In genomic region chr15:56969265-56969895, GRCh38 we compare ENCODE assay signal across 29 cellular contexts. TPM values are rescaled to one million over a fixed set of nuclear protein-coding genes. Genes with fewer than 3 reads are reported as not detected.
DNase-seq lines count a peak whose midpoint lies in the region; ATAC-seq, FAIRE-seq and TF ChIP-seq lines count a peak whose summit lies in the region.
"Had no signal": no experiment of that assay in that cellular context is flagged by ENCODE, and none has a peak within 500 bp of the region (broad histone marks: within the 10 kb centered on the region; RNA-seq: fewer than 3 reads in every experiment).

No MANE protein-coding gene starts in this region.

- BruUV-seq in PC-3 (replicated peaks; lab: Mats Ljungman, UMichigan), result no TSS peak

- no peaks in the 10 kb centered on the region for H3K9me3 Mint-ChIP-seq in type B pancreatic cell
- H3K9me3 Mint-ChIP-seq: activated CD8-positive, alpha-beta T cell treated with anti-CD3 and anti-CD28 coated beads for 36 hours; effector memory CD8-positive, alpha-beta T cell; immature natural killer cell had no signal

- FAIRE-seq in keratinocyte (lab: Jason Lieb, UNC), result no peak
- FAIRE-seq in kidney (lab: Jason Lieb, UNC), result no peak
- FAIRE-seq: A204.1, astrocyte, GM12878, RCC 7860 had no signal

- H3K79me2 ChIP-seq in PC-3 (ENCODE audit: low read length) (peaks cover 67% of the 10 kb centered on the region), keratinocyte (ENCODE audit: control insufficient read depth, insufficient read depth, low read length) (peaks cover 86% of the 10 kb centered on the region)

- H3K27me3 Mint-ChIP-seq in type B pancreatic cell, result no peaks in the 10 kb centered on the region
- H3K27me3 Mint-ChIP-seq: activated CD8-positive, alpha-beta T cell treated with anti-CD3 and anti-CD28 coated beads for 36 hours; effector memory CD8-positive, alpha-beta T cell had no signal

- H3K4me3 Mint-ChIP-seq in type B pancreatic cell, result peak overlapping the region; percentile 30
- H3K4me3 Mint-ChIP-seq: activated CD8-positive, alpha-beta T cell treated with anti-CD3 and anti-CD28 coated beads for 36 hours; effector memory CD8-positive, alpha-beta T cell; immature natural killer cell had no signal

- H3K9me2 ChIP-seq in PC-3 (replicated peaks; ENCODE audit: low read length), result no peaks in the 10 kb centered on the region
- H3K9me2 ChIP-seq: SK-N-SH had no signal

- H3K9ac ChIP-seq in PC-3 (ENCODE audit: low read length), result no peak overlapping the region
- no peak overlapping the region for H3K9ac ChIP-seq in keratinocyte (ENCODE audit: control insufficient read depth, extremely low read depth, insufficient read depth, low read length)
- H3K9ac ChIP-seq in kidney (ENCODE audit: low read length in 2 of 2), result no peak overlapping the region
- H3K9ac ChIP-seq: BLaER1, KMS-11, SK-N-SH had no signal

- H2AFZ ChIP-seq in PC-3 (ENCODE audit: low read length), result no peak overlapping the region
- H2AFZ ChIP-seq in keratinocyte (ENCODE audit: control insufficient read depth, low read length), result no peak overlapping the region

- dilution Hi-C loops in keratinocyte (cut with MboI; ENCODE audit: extremely low pct_ligation_motif_present, low sequenced_read_pairs), result no loop called here

- TF ChIP-seq CTCF in PC-3 (conservative IDR thresholded peaks at IDR 0.05; ENCODE audit: low read depth, low read length), result no peak
- no peak for TF ChIP-seq CTCF in keratinocyte (optimal IDR thresholded peaks at IDR 0.05 in 1 of 3, IDR thresholded peaks at IDR 0.05 in 1 of 3, conservative IDR thresholded peaks at IDR 0.05 in 1 of 3; ENCODE audit: extremely low read depth in 1 of 3, insufficient read depth in 2 of 3, low read length in 3 of 3)
- TF ChIP-seq CTCF in type B pancreatic cell (conservative IDR thresholded peaks at IDR 0.05), result no peak
- TF ChIP-seq CTCF in kidney (IDR thresholded peaks at IDR 0.05; ENCODE audit: borderline replicate concordance, extremely low read depth, insufficient read depth), result no peak
- no peak for TF ChIP-seq CTCF in uterus (IDR thresholded peaks at IDR 0.05)

- CTCF ChIA-PET in PC-3 (lab: Charles Lee), result no interaction called here

- no peaks in the 10 kb centered on the region for H3K27me3 ChIP-seq in PC-3 (ENCODE audit: low read length)
- H3K27me3 ChIP-seq in keratinocyte (ENCODE audit: control insufficient read depth, extremely low read depth, insufficient read depth, low read length), result no peaks in the 10 kb centered on the region
- no peaks in the 10 kb centered on the region for H3K27me3 ChIP-seq in uterus
- H3K27me3 ChIP-seq: BLaER1, heart right ventricle, sigmoid colon, tibial nerve had no signal

- H3K36me3 Mint-ChIP-seq in type B pancreatic cell, result no peaks in the 10 kb centered on the region
- H3K36me3 Mint-ChIP-seq: immature natural killer cell had no signal

- 0 out of 2 replicates have a peak, but pooled peaks cover 7% of the 10 kb centered on the region for H4K20me1 ChIP-seq in PC-3 (ENCODE audit: low read length)
- no peaks in the 10 kb centered on the region for H4K20me1 ChIP-seq in keratinocyte (ENCODE audit: control insufficient read depth, extremely low read depth, insufficient read depth, low read length)

- H3F3A ChIP-seq in PC-3 (ENCODE audit: low read length, unreplicated experiment), result peaks cover 3% of the 10 kb centered on the region

- H3K4me1 ChIP-seq in PC-3 (ENCODE audit: insufficient read depth, low read length), result peaks cover 22% of the 10 kb centered on the region
- H3K4me1 ChIP-seq in keratinocyte (ENCODE audit: control insufficient read depth, extremely low read depth, insufficient read depth, low read length), result peaks cover 15% of the 10 kb centered on the region
- H3K4me1 ChIP-seq in kidney (ENCODE audit: control insufficient read depth in 1 of 2, insufficient read depth in 1 of 2, low read depth in 1 of 2, low read length in 2 of 2), result peaks cover 8% of the 10 kb centered on the region in 2 donors
- peaks cover 0 to 4% of the 10 kb centered on the region in 2 donors for H3K4me1 ChIP-seq in uterus
- H3K4me1 ChIP-seq: BLaER1 had no signal

- intact Hi-C loops in PC-3 (cut with micrococcal nuclease) (no loop called here), kidney (cut with DNase I) (no loop called here), uterus (cut with DNase I; ENCODE audit: low total_unique reads) (no loop called here)

- DNase-seq in NCI-H748 (lab: John Stamatoyannopoulos, UW; ENCODE audit: unreplicated experiment) (peak; percentile 10), NCI-H748 treated with DMSO at 0.1 percent for 48 hours (lab: John Stamatoyannopoulos, UW) (no peak), PC-3 (peak; percentile 61), keratinocyte (ENCODE audit: low read depth, low spot score) (no peak), type B pancreatic cell (ENCODE audit: extremely low spot score, unreplicated experiment) (no peak), kidney (no peak), uterus (no peak)
- DNase-seq: activated CD4-positive, CD25-positive, alpha-beta regulatory T cell; activated CD8-positive, alpha-beta T cell treated with anti-CD3 and anti-CD28 coated beads for 36 hours; activated naive CD4-positive, alpha-beta T cell treated with anti-CD3 and anti-CD28 coated beads, Interleukin-2, amount 50 U/mL, for 16 hours; activated T-cell treated with anti-CD3 and anti-CD28 coated beads, Interleukin-2, amount 50 U/mL, for 1 hour; DMS 273 treated with DMSO at 0.1 percent for 48 hours; effector memory CD8-positive, alpha-beta T cell; GF-D8; H7; heart right ventricle; immature natural killer cell; lower lobe of right lung; sigmoid colon; SK-N-SH; stimulated activated naive CD4-positive, alpha-beta T cell treated with Interleukin-2 at 50 U/mL for 16 hours had no signal

- H3K9me3 ChIP-seq in PC-3 (ENCODE audit: low read length) (no peaks in the 10 kb centered on the region), keratinocyte (ENCODE audit: control insufficient read depth, low read depth, low read length) (no peaks in the 10 kb centered on the region), kidney (ENCODE audit: control insufficient read depth in 1 of 2, low read length in 2 of 2) (no peaks in the 10 kb centered on the region), uterus (no peaks in the 10 kb centered on the region)
- H3K9me3 ChIP-seq: heart right ventricle, lower lobe of right lung, sigmoid colon, SK-N-SH, tibial nerve had no signal

- peak overlapping the region; percentile 68 for H3K27ac Mint-ChIP-seq in type B pancreatic cell
- H3K27ac Mint-ChIP-seq: activated CD8-positive, alpha-beta T cell treated with anti-CD3 and anti-CD28 coated beads for 36 hours; effector memory CD8-positive, alpha-beta T cell had no signal

- POLR2A ChIA-PET in PC-3 (lab: Charles Lee; ENCODE audit: unreplicated experiment), result interaction anchor here (0.6 kb wide), 1 partner anchor 100 kb away, joined by 3 read pairs; no protein-coding TSS in a partner anchor

- H3K27ac ChIP-seq in PC-3 (ENCODE audit: low read length), result peak overlapping the region; percentile 73
- peak overlapping the region; percentile 15 for H3K27ac ChIP-seq in keratinocyte (ENCODE audit: control insufficient read depth, insufficient read depth, low read length)
- no peak overlapping the region for H3K27ac ChIP-seq in kidney (ENCODE audit: low read depth in 2 of 2, low read length in 2 of 2)
- H3K27ac ChIP-seq in uterus, result no peak overlapping the region
- H3K27ac ChIP-seq: BLaER1, heart right ventricle, KMS-11, lower lobe of right lung, sigmoid colon, tibial nerve had no signal

- H3K4me3 ChIP-seq in PC-3 (ENCODE audit: low read length), result peak overlapping the region; percentile 43; the same call in 1 of the 2 replicates
- H3K4me3 ChIP-seq in keratinocyte (ENCODE audit: control insufficient read depth in 2 of 3, extremely low read depth in 1 of 3, insufficient read depth in 2 of 3, low read depth in 1 of 3, low read length in 3 of 3), result peak overlapping the region in 2 of 3 experiments; percentile 3 to 18
- no peak overlapping the region for H3K4me3 ChIP-seq in kidney (ENCODE audit: low read length in 2 of 2)
- H3K4me3 ChIP-seq in uterus, result no peak overlapping the region
- H3K4me3 ChIP-seq: BLaER1, GM12878, heart right ventricle, lower lobe of right lung, sigmoid colon, tibial nerve had no signal

- no peaks in the 10 kb centered on the region for H3K36me3 ChIP-seq in PC-3 (ENCODE audit: low read depth, low read length)
- H3K36me3 ChIP-seq in keratinocyte (ENCODE audit: control insufficient read depth in 2 of 2, extremely low read depth in 1 of 2, insufficient read depth in 2 of 2, low read length in 2 of 2), result no peaks in the 10 kb centered on the region
- H3K36me3 ChIP-seq in kidney (ENCODE audit: control insufficient read depth in 1 of 2, insufficient read depth in 2 of 2, low read length in 2 of 2), result no peaks in the 10 kb centered on the region
- no peaks in the 10 kb centered on the region for H3K36me3 ChIP-seq in uterus
- H3K36me3 ChIP-seq: heart right ventricle, lower lobe of right lung, sigmoid colon, tibial nerve had no signal

- H3K4me1 Mint-ChIP-seq in type B pancreatic cell (ENCODE audit: unreplicated experiment), result peaks cover 37% of the 10 kb centered on the region

- H3K9me1 ChIP-seq in keratinocyte (ENCODE audit: control insufficient read depth, extremely low read depth, insufficient read depth, low read length), result peaks cover 4% of the 10 kb centered on the region

- no peak for TF ChIP-seq POLR2A in uterus (IDR thresholded peaks at IDR 0.05)

- ATAC-seq in PC-3, result peak; percentile 15
- no peak for ATAC-seq in HG03108 (IDR thresholded peaks at IDR 0.05; ENCODE audit: unreplicated experiment)
- ATAC-seq: activated CD8-positive, alpha-beta T cell treated with anti-CD3 and anti-CD28 coated beads for 36 hours; effector memory CD8-positive, alpha-beta T cell; GM12878; heart right ventricle had no signal

- H3K4me2 ChIP-seq in PC-3 (ENCODE audit: low read length) (peak overlapping the region; percentile 66), keratinocyte (ENCODE audit: control insufficient read depth, extremely low read depth, insufficient read depth, low read depth, low read length) (peak overlapping the region; percentile 72)
- H3K4me2 ChIP-seq: BLaER1, KMS-11, SK-N-SH had no signal

RNA-seq across cellular contexts. Expression of gene TCF12, which starts 50.9 kb away (rescaled TPM):
- total RNA-seq in PC-3 (2014; rRNA removed) (78.3 and 103 TPM in 2 replicates), type B pancreatic cell (ENCODE audit: low replicate concordance) (74.9 and 153 TPM in 2 replicates), kidney (116 TPM), uterus (100 to 1,000 TPM; 109 to 361 (median 196) TPM)
- polyA plus RNA-seq in keratinocyte (43.3 to 64.2 TPM (median 48.3 TPM) in 3 replicates), kidney (ENCODE audit: insufficient read depth, low read depth, low replicate concordance) (16.3 TPM)
- polyA plus RNA-seq in keratinocyte (2011; ENCODE audit: low read depth), result 45.5 TPM
- polyA plus RNA-seq in keratinocyte (2011; cell fraction: cytosol; rRNA removed), result 33.9 and 63.2 TPM in 2 replicates
- polyA plus RNA-seq in keratinocyte (2011; cell fraction: nucleus; rRNA removed), result 40.4 and 42.5 TPM in 2 replicates
- 13.8 and 27.6 TPM in 2 replicates for polyA plus RNA-seq in keratinocyte (2012; ENCODE audit: low replicate concordance)
- polyA minus RNA-seq in keratinocyte, result 66.2 to 137 TPM (median 103 TPM) in 3 replicates
- 25.9 TPM for polyA minus RNA-seq in keratinocyte (2011; cell fraction: cytosol; rRNA and poly(A)+ RNA removed)
- polyA minus RNA-seq in keratinocyte (2011; cell fraction: nucleus; rRNA and poly(A)+ RNA removed), result 43.2 and 105 TPM in 2 replicates

Comparison
In these comparisons a context has a peak if more than half of its experiments do, and no peak if none do; other contexts are left out.
1. DNase-seq: peak in NCI-H748 (single experiment) and PC-3 (single experiment); none in NCI-H748 treated with DMSO at 0.1 percent for 48 hours (single experiment), keratinocyte (single experiment), type B pancreatic cell (single experiment), kidney (single experiment) and uterus (0 of 2).
2. H3K27ac ChIP-seq: peak in PC-3 (single experiment) and keratinocyte (single experiment); none in kidney (0 of 2) and uterus (0 of 2).
3. H3K4me3 ChIP-seq: peak in PC-3 (single experiment) and keratinocyte (2 of 3); none in kidney (0 of 2) and uterus (0 of 2).